ENCODE assay signal across 16 cellular contexts in genomic region chr19:16976471-16976870, GRCh38. TPM values are rescaled to one million over a fixed set of nuclear protein-coding genes. Genes with fewer than 3 reads are reported as not detected.
DNase-seq lines count a peak whose midpoint lies in the region.
"Had no signal": no experiment of that assay in that cellular context is flagged by ENCODE, and none has a peak within 500 bp of the region (broad histone marks: within the 10 kb centered on the region; RNA-seq: fewer than 3 reads in every experiment).

No MANE protein-coding gene starts in this region.

- intact Hi-C loops in posterior vena cava (cut with DNase I): loop anchor here in 1 of 2 donors (5.0 kb wide), 1 partner anchor 799 kb away; no protein-coding TSS in a partner anchor

- DNase-seq in NCI-H748 (lab: John Stamatoyannopoulos, UW; ENCODE audit: unreplicated experiment) (peak; percentile 14), NCI-H748 treated with DMSO at 0.1 percent for 48 hours (lab: John Stamatoyannopoulos, UW) (no peak), NCI-H774 (lab: John Stamatoyannopoulos, UW) (peak; percentile 24), posterior vena cava (ENCODE audit: low spot score) (peak; percentile 37), COLO829 (ENCODE audit: low spot score) (no peak), 8988T (no peak)
- DNase-seq: C1 segment of cervical spinal cord; CD4-positive, CD25-positive, alpha-beta regulatory T cell; CD8-positive, alpha-beta T cell; DMS 273 treated with DMSO at 0.1 percent for 48 hours; DMS79; EL; GDM1; GOT3; HFFc6 had no signal

RNA-seq across cellular contexts. Expression of gene CPAMD8, which starts 50.1 kb away (rescaled TPM):
- 1 to 10 TPM; 6.2 to 6.3 TPM for total RNA-seq in posterior vena cava
- total RNA-seq: A172 had no signal

Comparison
In these comparisons a context has a peak if more than half of its experiments do, and no peak if none do; other contexts are left out.
1. DNase-seq: peak in NCI-H748 (single experiment), NCI-H774 (single experiment) and posterior vena cava (single experiment); none in NCI-H748 treated with DMSO at 0.1 percent for 48 hours (single experiment), COLO829 (single experiment) and 8988T (single experiment).